Comparison of ENCODE assay signal across 8 cellular contexts in genomic region chr9:77177143-77177893, GRCh38. TPM values are rescaled to one million over a fixed set of nuclear protein-coding genes. Genes with fewer than 3 reads are reported as not detected.
DNase-seq lines count a peak whose midpoint lies in the region; ATAC-seq and TF ChIP-seq lines count a peak whose summit lies in the region.

TSS of gene VPS13A (plus strand) at chr9:77177534. CDS start at chr9:77177705, 171 bp downstream.

- H3K4me3 Mint-ChIP-seq in activated T-helper 17 cell treated with anti-CD3 and anti-CD28 coated beads, Interleukin-2, amount 50 U/mL, for 72 hours: peak within 1 kb of the TSS; percentile 99
- H3K4me3 Mint-ChIP-seq in nephron: peak within 1 kb of the TSS; percentile 94 to 95 (median 95)
- H3K4me3 Mint-ChIP-seq in stimulated activated naive CD8-positive, alpha-beta T cell treated with anti-CD3 and anti-CD28 coated beads, Interleukin-15, amount 100 ng/mL, for 72 hours: peak within 1 kb of the TSS; percentile 94 to 97

- no peaks in the 10 kb centered on the region for H3K9me3 Mint-ChIP-seq in activated T-helper 17 cell treated with anti-CD3 and anti-CD28 coated beads, Interleukin-2, amount 50 U/mL, for 72 hours
- H3K9me3 Mint-ChIP-seq in nephron: no peaks in the 10 kb centered on the region
- H3K9me3 Mint-ChIP-seq in stimulated activated naive CD8-positive, alpha-beta T cell treated with anti-CD3 and anti-CD28 coated beads, Interleukin-15, amount 100 ng/mL, for 72 hours: no peaks in the 10 kb centered on the region

- H3K27me3 Mint-ChIP-seq in activated T-helper 17 cell treated with anti-CD3 and anti-CD28 coated beads, Interleukin-2, amount 50 U/mL, for 72 hours: no peaks in the 10 kb centered on the region
- H3K27me3 Mint-ChIP-seq in nephron (ENCODE audit: low read depth): peaks cover 4% of the 10 kb centered on the region
- H3K27me3 Mint-ChIP-seq in stimulated activated naive CD8-positive, alpha-beta T cell treated with anti-CD3 and anti-CD28 coated beads, Interleukin-15, amount 100 ng/mL, for 72 hours: no peaks in the 10 kb centered on the region

- peaks cover 10% of the 10 kb centered on the region for H3K36me3 Mint-ChIP-seq in activated T-helper 17 cell treated with anti-CD3 and anti-CD28 coated beads, Interleukin-2, amount 50 U/mL, for 72 hours (ENCODE audit: low read depth)
- H3K36me3 Mint-ChIP-seq in nephron (ENCODE audit: low read depth): no peaks in the 10 kb centered on the region

- DNase-seq in ELF-1 (ENCODE audit: low read depth, low spot score) (peak; percentile 99), GOT3 (lab: John Stamatoyannopoulos, UW) (peak; percentile 48), RPMI8226 (peak; percentile 93), fibroblast of pulmonary artery (ENCODE audit: low read depth) (peak; percentile 92)
- DNase-seq in stimulated activated naive CD8-positive, alpha-beta T cell treated with anti-CD3 and anti-CD28 coated beads, Interleukin-15, amount 100 ng/mL, for 72 hours: peak; percentile 93 to 94

- peak within 1 kb of the TSS; percentile 72 for H3K4me3 ChIP-seq in fibroblast of pulmonary artery (replicated peaks; ENCODE audit: low read depth, low read length)

- peak; percentile 87 for ATAC-seq in activated T-helper 17 cell treated with anti-CD3 and anti-CD28 coated beads, Interleukin-2, amount 50 U/mL, for 72 hours (replicated peaks)
- peak; percentile 92 for ATAC-seq in stimulated activated naive CD8-positive, alpha-beta T cell treated with anti-CD3 and anti-CD28 coated beads, Interleukin-15, amount 100 ng/mL, for 72 hours

- TF ChIP-seq CTCF in LNCAP (IDR thresholded peaks at IDR 0.05) (peak; percentile 45), fibroblast of pulmonary artery (IDR thresholded peaks at IDR 0.05; ENCODE audit: low read length, missing control alignments) (no peak), nephron (IDR thresholded peaks at IDR 0.05; ENCODE audit: unreplicated experiment in 3 of 3) (peak in 1 of 3 experiments; percentile 19)

- peak within 1 kb of the TSS; percentile 96 for H3K27ac Mint-ChIP-seq in activated T-helper 17 cell treated with anti-CD3 and anti-CD28 coated beads, Interleukin-2, amount 50 U/mL, for 72 hours
- H3K27ac Mint-ChIP-seq in nephron: peak within 1 kb of the TSS; percentile 71 to 93 (median 85)
- H3K27ac Mint-ChIP-seq in stimulated activated naive CD8-positive, alpha-beta T cell treated with anti-CD3 and anti-CD28 coated beads, Interleukin-15, amount 100 ng/mL, for 72 hours: peak within 1 kb of the TSS; percentile 91 to 92

- H3K4me1 Mint-ChIP-seq in activated T-helper 17 cell treated with anti-CD3 and anti-CD28 coated beads, Interleukin-2, amount 50 U/mL, for 72 hours: peaks cover 5% of the 10 kb centered on the region
- peaks cover 28% of the 10 kb centered on the region for H3K4me1 Mint-ChIP-seq in nephron
- H3K4me1 Mint-ChIP-seq in stimulated activated naive CD8-positive, alpha-beta T cell treated with anti-CD3 and anti-CD28 coated beads, Interleukin-15, amount 100 ng/mL, for 72 hours: peaks cover 33% of the 10 kb centered on the region

RNA-seq across cellular contexts. Expression of gene VPS13A, which starts in this region (rescaled TPM):
- total RNA-seq in activated T-helper 17 cell treated with anti-CD3 and anti-CD28 coated beads, Interleukin-2, amount 50 U/mL, for 72 hours: 10 to 100 TPM; 43.1 to 44.4 TPM

Comparison
In these comparisons a context has a peak if more than half of its experiments do, and no peak if none do; other contexts are left out.
1. Peak in every context shown above with its lines: DNase-seq, ATAC-seq and H3K4me3 ChIP-seq.
2. DNase-seq: peak in every context shown above with its lines; median percentile 99 in ELF-1; 94 in stimulated activated naive CD8-positive, alpha-beta T cell treated with anti-CD3 and anti-CD28 coated beads, Interleukin-15, amount 100 ng/mL, for 72 hours; 93 in RPMI8226; 92 in fibroblast of pulmonary artery; 48 in GOT3.